Comparison of ENCODE assay signal across 14 cellular contexts in genomic region chr6:42278131-42278853, GRCh38.
A peak's percentile ranks its signal among the peaks of the same experiment; 100 is the strongest.
DNase-seq lines count a peak whose midpoint lies in the region; ATAC-seq and TF ChIP-seq lines count a peak whose summit lies in the region.
"Had no signal": no experiment of that assay in that cellular context is flagged by ENCODE, and none has a peak within 500 bp of the region (broad histone marks: within the 10 kb centered on the region; RNA-seq: fewer than 3 reads in every experiment).

No MANE protein-coding gene starts in this region.

- H3K9me1 ChIP-seq in IMR-90 (ENCODE audit: insufficient read depth, low read length): peaks cover 40% of the 10 kb centered on the region

- H3K79me1 ChIP-seq in IMR-90 (ENCODE audit: low read depth in 1 of 2, low read length in 2 of 2): peaks cover 47 to 88% of the 10 kb centered on the region in 2 experiments

- H3K27ac Mint-ChIP-seq in activated naive CD8-positive, alpha-beta T cell: peak overlapping the region; percentile 81

- no peak overlapping the region for H3K9ac ChIP-seq in IMR-90 (ENCODE audit: low read depth, low read length)

- no peak overlapping the region for H3K56ac ChIP-seq in IMR-90 (ENCODE audit: extremely low read depth, insufficient read depth, low read length)

- H2BK120ac ChIP-seq in IMR-90 (ENCODE audit: low read depth, low read length): no peak overlapping the region

- TF ChIP-seq RAD21 in IMR-90 (IDR thresholded peaks at IDR 0.05; ENCODE audit: low read length): no peak

- H3K23ac ChIP-seq in IMR-90 (ENCODE audit: low read depth, low read length): no peak overlapping the region; the same call in 1 of the 2 replicates

- peak; percentile 12 to 28 for DNase-seq in activated CD4-positive, alpha-beta T cell treated with anti-CD3 and anti-CD28 coated beads for 4 hours
- DNase-seq in activated CD4-positive, alpha-beta T cell treated with anti-CD3 and anti-CD28 coated beads, Interleukin-2, amount 50 U/mL, for 48 hours: no peak
- DNase-seq in IMR-90 (no peak), hippocampal formation (lab: John Stamatoyannopoulos, UW) (no peak), ureter (ENCODE audit: low spot score) (no peak), MV-4-11 (lab: John Stamatoyannopoulos, UW) (no peak)
- DNase-seq: anterior cingulate cortex, DMS53, NCI-H1105 treated with DMSO at 0.1 percent for 48 hours, NCI-H2227 treated with DMSO at 0.1 percent for 48 hours, spleen had no signal

- ATAC-seq in IMR-90 (ENCODE audit: low read depth): no peak

- H3K9me3 ChIP-seq in IMR-90 (ENCODE audit: control insufficient read depth, insufficient read depth, low read length) (no peaks in the 10 kb centered on the region; the same call in 1 of the 2 replicates), neutrophil (no peaks in the 10 kb centered on the region)
- H3K9me3 ChIP-seq: ovary had no signal

- H3K4me1 ChIP-seq in IMR-90 (ENCODE audit: control insufficient read depth, insufficient read depth, low read length): peaks cover 40% of the 10 kb centered on the region
- H3K4me1 ChIP-seq in neutrophil (ENCODE audit: control insufficient read depth in 1 of 2, insufficient read depth in 1 of 2, low read depth in 1 of 2, low read length in 1 of 2): peaks cover 39 to 40% of the 10 kb centered on the region in 2 experiments

- BruUV-seq in IMR-90 (replicated peaks; lab: Mats Ljungman, UMichigan): no TSS peak

- no peak for TF ChIP-seq POLR2A in IMR-90 (IDR thresholded peaks at IDR 0.05; ENCODE audit: low read depth, low read length)

- H2BK5ac ChIP-seq in IMR-90 (ENCODE audit: low read depth, low read length, poor library complexity, severe bottlenecking): no peak overlapping the region

- H3K4me1 Mint-ChIP-seq in activated naive CD8-positive, alpha-beta T cell (ENCODE audit: low read depth): peaks cover 50% of the 10 kb centered on the region

- no peaks in the 10 kb centered on the region for H3K9me3 Mint-ChIP-seq in activated naive CD8-positive, alpha-beta T cell (ENCODE audit: low read depth)

- POLR2A ChIA-PET in IMR-90 (lab: Charles Lee; ENCODE audit: unreplicated experiment): no interaction called here

- dilution Hi-C loops in IMR-90 (cut with HindIII; ENCODE audit: low sequenced_read_pairs, unreplicated experiment): no loop called here

- intact Hi-C loops in IMR-90 (cut with micrococcal nuclease): no loop called here

- TF ChIP-seq CTCF in IMR-90 (conservative IDR thresholded peaks at IDR 0.05; ENCODE audit: low read depth, low read length): no peak
- TF ChIP-seq CTCF in neutrophil (IDR thresholded peaks at IDR 0.05): no peak

- no CpG with 5 or more reads among the region's 7 CpGs for WGBS in IMR-90 (ENCODE audit: extremely low coverage in 2 of 2, insufficient read length in 1 of 2), 2 experiments

- H4K5ac ChIP-seq in IMR-90 (ENCODE audit: low read depth, low read length): no peak overlapping the region

- 0 out of 3 replicates have a peak overlapping the region, but pooled peaks have one; percentile 10 for H2BK15ac ChIP-seq in IMR-90 (ENCODE audit: low read depth, low read length)

- H3K18ac ChIP-seq in IMR-90 (ENCODE audit: low read depth, low read length): no peak overlapping the region

- peak overlapping the region in 1 of 2 experiments; percentile 22; a peak in 1 of 4 replicates for H4K8ac ChIP-seq in IMR-90 (ENCODE audit: low read depth in 2 of 2, low read length in 2 of 2)

- peak overlapping the region; percentile 68; the same call in 1 of the 2 replicates for H2AK5ac ChIP-seq in IMR-90 (ENCODE audit: low read depth, low read length)

- H3K27me3 ChIP-seq in IMR-90 (ENCODE audit: control insufficient read depth, insufficient read depth, low read length) (no peaks in the 10 kb centered on the region), neutrophil (no peaks in the 10 kb centered on the region)
- H3K27me3 ChIP-seq: ovary, spleen had no signal

- in situ Hi-C loops in IMR-90 (cut with MboI; ENCODE audit: low sequenced_read_pairs): no loop called here

- peak overlapping the region; percentile 57 for H3K4me3 Mint-ChIP-seq in activated naive CD8-positive, alpha-beta T cell

- no peak overlapping the region for H2AK9ac ChIP-seq in IMR-90 (replicated peaks; ENCODE audit: low read depth, low read length, poor library complexity)

- no peaks in the 10 kb centered on the region for H3K27me3 Mint-ChIP-seq in activated naive CD8-positive, alpha-beta T cell

- H3K14ac ChIP-seq in IMR-90 (replicated peaks; ENCODE audit: low read depth, low read length): peak overlapping the region; percentile 33; the same call in 1 of the 2 replicates

- H3K27ac ChIP-seq in IMR-90 (ENCODE audit: insufficient read depth, low read length) (no peak overlapping the region), neutrophil (peak overlapping the region; percentile 59)

- peak overlapping the region; percentile 82; the same call in 1 of the 2 replicates for H3K4ac ChIP-seq in IMR-90 (ENCODE audit: low read depth, low read length)

- H3K36me3 Mint-ChIP-seq in activated naive CD8-positive, alpha-beta T cell: peaks cover 4% of the 10 kb centered on the region

- CTCF ChIA-PET in IMR-90 (lab: Yijun Ruan, JAX): no interaction called here

- H3K36me3 ChIP-seq in IMR-90 (ENCODE audit: control insufficient read depth, insufficient read depth, low read length) (peaks cover 3% of the 10 kb centered on the region; the same call in 1 of the 2 replicates), neutrophil (no peaks in the 10 kb centered on the region)
- H3K36me3 ChIP-seq: ovary, spleen had no signal

- H3K4me3 ChIP-seq in IMR-90 (ENCODE audit: insufficient read depth, low read depth, low read length): no peak overlapping the region
- H3K4me3 ChIP-seq in neutrophil (ENCODE audit: low read depth in 1 of 2, low read length in 1 of 2): no peak overlapping the region
- H3K4me3 ChIP-seq: ovary, spleen had no signal

- H2BK20ac ChIP-seq in IMR-90 (ENCODE audit: low read depth, low read length): no peak overlapping the region

- no peak overlapping the region for H4K91ac ChIP-seq in IMR-90 (ENCODE audit: insufficient read depth, low read depth, low read length)

- H3K4me2 ChIP-seq in IMR-90 (ENCODE audit: low read depth, low read length): no peak overlapping the region

- H2AFZ ChIP-seq in IMR-90 (replicated peaks; ENCODE audit: low read length, poor library complexity): no peak overlapping the region

- no peaks in the 10 kb centered on the region for H4K20me1 ChIP-seq in IMR-90 (ENCODE audit: insufficient read depth, low read length)

TF ChIP-seq in IMR-90, 13 proteins besides CTCF, POLR2A, EP300 and RAD21:
- TF ChIP-seq MAZ (IDR thresholded peaks at IDR 0.05; ENCODE audit: borderline replicate concordance, low read depth, low read length) (no peak), BHLHE40 (IDR thresholded peaks at IDR 0.05; ENCODE audit: low read depth, low read length) (no peak), ELK1 (IDR thresholded peaks at IDR 0.05; ENCODE audit: borderline replicate concordance, low read depth, low read length) (no peak), RFX5 (IDR thresholded peaks at IDR 0.05; ENCODE audit: low read depth, low read length) (no peak), CEBPB (IDR thresholded peaks at IDR 0.05; ENCODE audit: low read depth, low read length) (no peak), USF2 (IDR thresholded peaks at IDR 0.05; ENCODE audit: low read depth, low read length) (no peak), MXI1 (IDR thresholded peaks at IDR 0.05; ENCODE audit: borderline replicate concordance, low read depth, low read length) (no peak)

Comparison
In these comparisons a context has a peak if more than half of its experiments do, and no peak if none do; other contexts are left out.
1. DNase-seq: peak in activated CD4-positive, alpha-beta T cell treated with anti-CD3 and anti-CD28 coated beads for 4 hours (2 of 2); none in activated CD4-positive, alpha-beta T cell treated with anti-CD3 and anti-CD28 coated beads, Interleukin-2, amount 50 U/mL, for 48 hours (0 of 2), IMR-90 (single experiment), hippocampal formation (0 of 2), ureter (single experiment) and MV-4-11 (single experiment).